In genomic region chr4:177272007-177272406, GRCh38 we compare ENCODE assay signal across 20 cellular contexts. TPM values are rescaled to one million over a fixed set of nuclear protein-coding genes. Genes with fewer than 3 reads are reported as not detected.
"Had no signal": no experiment of that assay in that cellular context is flagged by ENCODE, and none has a peak within 500 bp of the region (broad histone marks: within the 10 kb centered on the region; RNA-seq: fewer than 3 reads in every experiment).

No MANE protein-coding gene starts in this region.

- ATAC-seq: heart left ventricle, left colon, left ventricle myocardium superior had no signal

- H3K4me3 ChIP-seq: coronary artery, dorsolateral prefrontal cortex, heart left ventricle, lung, sigmoid colon, skin epidermis, stomach, thoracic aorta had no signal

- H3K27me3 ChIP-seq: dorsolateral prefrontal cortex, heart left ventricle, neutrophil, sigmoid colon, stomach had no signal

- H3K9me3 ChIP-seq: neutrophil, sigmoid colon, stomach, thoracic aorta had no signal

- H3K27ac ChIP-seq: dorsolateral prefrontal cortex, heart left ventricle, neutrophil, sigmoid colon, skin epidermis, stomach, thoracic aorta had no signal

- H3K4me1 Mint-ChIP-seq: nephron progenitor cell had no signal

- DNase-seq: dorsolateral prefrontal cortex; effector CD8-positive, alpha-beta T cell; heart left ventricle; hippocampal formation; left colon; left ventricle myocardium superior; mesenchymal stem cell; midbrain; nephron progenitor cell; sigmoid colon; stimulated activated CD4-positive, alpha-beta T cell treated with anti-CD3 and anti-CD28 coated beads, Interleukin-12 subunit alpha, Interleukin-12 subunit beta, amount 100 ng/mL, for 4 hours; stimulated activated naive CD4-positive, alpha-beta T cell; stomach; substantia nigra; trophoblast cell had no signal

- H3K4me1 ChIP-seq: sigmoid colon, stomach had no signal

- H3K27ac Mint-ChIP-seq: nephron progenitor cell had no signal

- H3K36me3 ChIP-seq: heart left ventricle, neutrophil, sigmoid colon, stomach, thoracic aorta had no signal

- H3K4me3 Mint-ChIP-seq: nephron progenitor cell had no signal

RNA-seq across cellular contexts. Expression of gene NEIL3, which starts 37.7 kb away (rescaled TPM):
- total RNA-seq: thoracic aorta had no signal
